In the genomic region with DNA sequence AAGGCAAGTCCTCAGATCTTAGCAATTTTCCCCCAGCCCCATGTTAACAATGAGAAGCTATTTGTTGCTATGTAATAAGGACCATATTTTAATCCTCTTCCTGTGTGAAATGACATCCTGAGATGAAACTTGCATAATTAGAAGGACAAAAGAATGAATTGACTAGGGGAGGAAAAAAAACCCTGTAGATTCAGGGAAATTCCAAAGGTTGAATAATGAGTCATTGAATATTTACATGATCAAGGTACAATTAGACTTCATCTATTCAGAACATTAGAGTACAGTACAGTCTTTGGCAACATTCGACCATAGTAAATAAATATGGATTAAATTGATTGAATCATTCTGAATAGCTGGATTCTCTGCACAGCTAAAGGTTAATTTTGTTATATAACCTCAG, we compare ENCODE assay signal across 1 cellular context.
TF ChIP-seq lines count a peak whose summit lies in the region.

No MANE protein-coding gene starts in this region.

TF ChIP-seq in HepG2, 621 proteins besides CTCF, POLR2A, EP300 and RAD21 (continued from another document and continues in another):
- TF ChIP-seq, protein P1, sequence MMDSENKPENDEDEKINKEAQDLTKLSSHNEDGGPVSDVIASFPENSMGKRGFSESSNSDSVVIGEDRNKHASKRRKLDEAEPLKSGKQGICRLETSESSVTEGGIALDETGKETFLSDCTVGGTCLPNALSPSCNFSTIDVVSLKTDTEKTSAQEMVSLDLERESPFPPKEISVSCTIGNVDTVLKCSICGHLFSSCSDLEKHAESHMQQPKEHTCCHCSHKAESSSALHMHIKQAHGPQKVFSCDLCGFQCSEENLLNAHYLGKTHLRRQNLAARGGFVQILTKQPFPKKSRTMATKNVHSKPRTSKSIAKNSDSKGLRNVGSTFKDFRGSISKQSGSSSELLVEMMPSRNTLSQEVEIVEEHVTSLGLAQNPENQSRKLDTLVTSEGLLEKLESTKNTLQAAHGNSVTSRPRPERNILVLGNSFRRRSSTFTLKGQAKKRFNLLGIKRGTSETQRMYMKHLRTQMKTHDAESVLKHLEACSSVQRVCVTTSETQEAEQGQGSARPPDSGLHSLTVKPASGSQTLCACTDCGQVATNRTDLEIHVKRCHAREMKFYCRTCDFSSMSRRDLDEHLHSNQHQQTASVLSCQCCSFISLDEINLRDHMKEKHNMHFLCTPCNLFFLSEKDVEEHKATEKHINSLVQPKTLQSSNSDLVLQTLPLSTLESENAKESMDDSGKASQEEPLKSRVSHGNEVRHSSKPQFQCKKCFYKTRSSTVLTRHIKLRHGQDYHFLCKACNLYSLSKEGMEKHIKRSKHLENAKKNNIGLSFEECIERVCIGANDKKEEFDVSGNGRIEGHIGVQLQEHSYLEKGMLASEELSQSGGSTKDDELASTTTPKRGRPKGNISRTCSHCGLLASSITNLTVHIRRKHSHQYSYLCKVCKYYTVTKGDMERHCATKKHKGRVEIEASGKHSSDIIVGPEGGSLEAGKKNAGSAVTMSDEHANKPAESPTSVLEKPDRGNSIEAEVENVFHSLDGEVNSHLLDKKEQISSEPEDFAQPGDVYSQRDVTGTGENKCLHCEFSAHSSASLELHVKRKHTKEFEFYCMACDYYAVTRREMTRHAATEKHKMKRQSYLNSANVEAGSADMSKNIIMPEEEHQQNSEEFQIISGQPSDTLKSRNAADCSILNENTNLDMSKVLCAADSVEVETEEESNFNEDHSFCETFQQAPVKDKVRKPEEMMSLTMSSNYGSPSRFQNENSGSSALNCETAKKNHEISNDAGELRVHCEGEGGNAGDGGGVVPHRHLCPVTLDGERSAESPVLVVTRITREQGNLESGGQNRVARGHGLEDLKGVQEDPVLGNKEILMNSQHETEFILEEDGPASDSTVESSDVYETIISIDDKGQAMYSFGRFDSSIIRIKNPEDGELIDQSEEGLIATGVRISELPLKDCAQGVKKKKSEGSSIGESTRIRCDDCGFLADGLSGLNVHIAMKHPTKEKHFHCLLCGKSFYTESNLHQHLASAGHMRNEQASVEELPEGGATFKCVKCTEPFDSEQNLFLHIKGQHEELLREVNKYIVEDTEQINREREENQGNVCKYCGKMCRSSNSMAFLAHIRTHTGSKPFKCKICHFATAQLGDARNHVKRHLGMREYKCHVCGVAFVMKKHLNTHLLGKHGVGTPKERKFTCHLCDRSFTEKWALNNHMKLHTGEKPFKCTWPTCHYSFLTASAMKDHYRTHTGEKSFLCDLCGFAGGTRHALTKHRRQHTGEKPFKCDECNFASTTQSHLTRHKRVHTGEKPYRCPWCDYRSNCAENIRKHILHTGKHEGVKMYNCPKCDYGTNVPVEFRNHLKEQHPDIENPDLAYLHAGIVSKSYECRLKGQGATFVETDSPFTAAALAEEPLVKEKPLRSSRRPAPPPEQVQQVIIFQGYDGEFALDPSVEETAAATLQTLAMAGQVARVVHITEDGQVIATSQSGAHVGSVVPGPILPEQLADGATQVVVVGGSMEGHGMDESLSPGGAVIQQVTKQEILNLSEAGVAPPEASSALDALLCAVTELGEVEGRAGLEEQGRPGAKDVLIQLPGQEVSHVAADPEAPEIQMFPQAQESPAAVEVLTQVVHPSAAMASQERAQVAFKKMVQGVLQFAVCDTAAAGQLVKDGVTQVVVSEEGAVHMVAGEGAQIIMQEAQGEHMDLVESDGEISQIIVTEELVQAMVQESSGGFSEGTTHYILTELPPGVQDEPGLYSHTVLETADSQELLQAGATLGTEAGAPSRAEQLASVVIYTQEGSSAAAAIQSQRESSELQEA (CRISPR knock-in tag; IDR thresholded peaks at IDR 0.05; ENCODE audit: not compliant biosample characterization) = no peak
- no peak for TF ChIP-seq RBAK (CRISPR knock-in tag; IDR thresholded peaks at IDR 0.05)
- no peak for TF ChIP-seq ZNF709 (CRISPR knock-in tag; IDR thresholded peaks at IDR 0.05)
- no peak for TF ChIP-seq FOSL2 (CRISPR knock-in tag; IDR thresholded peaks at IDR 0.05)
- TF ChIP-seq ZFP82 (CRISPR knock-in tag; IDR thresholded peaks at IDR 0.05; ENCODE audit: borderline replicate concordance) = no peak
- no peak for TF ChIP-seq TSC22D2 (CRISPR knock-in tag; IDR thresholded peaks at IDR 0.05; ENCODE audit: borderline replicate concordance)
- TF ChIP-seq ZNF484 (CRISPR knock-in tag; IDR thresholded peaks at IDR 0.05; ENCODE audit: borderline replicate concordance, low read depth) = no peak
- TF ChIP-seq, protein P2, sequence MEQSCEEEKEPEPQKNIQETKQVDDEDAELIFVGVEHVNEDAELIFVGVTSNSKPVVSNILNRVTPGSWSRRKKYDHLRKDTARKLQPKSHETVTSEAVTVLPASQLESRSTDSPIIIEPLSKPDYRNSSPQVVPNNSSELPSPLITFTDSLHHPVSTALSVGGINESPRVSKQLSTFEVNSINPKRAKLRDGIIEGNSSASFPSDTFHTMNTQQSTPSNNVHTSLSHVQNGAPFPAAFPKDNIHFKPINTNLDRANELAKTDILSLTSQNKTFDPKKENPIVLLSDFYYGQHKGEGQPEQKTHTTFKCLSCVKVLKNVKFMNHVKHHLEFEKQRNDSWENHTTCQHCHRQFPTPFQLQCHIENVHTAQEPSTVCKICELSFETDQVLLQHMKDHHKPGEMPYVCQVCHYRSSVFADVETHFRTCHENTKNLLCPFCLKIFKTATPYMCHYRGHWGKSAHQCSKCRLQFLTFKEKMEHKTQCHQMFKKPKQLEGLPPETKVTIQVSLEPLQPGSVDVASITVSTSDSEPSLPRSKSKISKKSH (CRISPR knock-in tag; IDR thresholded peaks at IDR 0.05; ENCODE audit: borderline replicate concordance) = no peak
- no peak for TF ChIP-seq ZNF780A (CRISPR knock-in tag; IDR thresholded peaks at IDR 0.05)
- TF ChIP-seq, protein P3, sequence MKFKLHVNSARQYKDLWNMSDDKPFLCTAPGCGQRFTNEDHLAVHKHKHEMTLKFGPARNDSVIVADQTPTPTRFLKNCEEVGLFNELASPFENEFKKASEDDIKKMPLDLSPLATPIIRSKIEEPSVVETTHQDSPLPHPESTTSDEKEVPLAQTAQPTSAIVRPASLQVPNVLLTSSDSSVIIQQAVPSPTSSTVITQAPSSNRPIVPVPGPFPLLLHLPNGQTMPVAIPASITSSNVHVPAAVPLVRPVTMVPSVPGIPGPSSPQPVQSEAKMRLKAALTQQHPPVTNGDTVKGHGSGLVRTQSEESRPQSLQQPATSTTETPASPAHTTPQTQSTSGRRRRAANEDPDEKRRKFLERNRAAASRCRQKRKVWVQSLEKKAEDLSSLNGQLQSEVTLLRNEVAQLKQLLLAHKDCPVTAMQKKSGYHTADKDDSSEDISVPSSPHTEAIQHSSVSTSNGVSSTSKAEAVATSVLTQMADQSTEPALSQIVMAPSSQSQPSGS (CRISPR knock-in tag; IDR thresholded peaks at IDR 0.05) = no peak
- no peak for TF ChIP-seq NRL (CRISPR knock-in tag; IDR thresholded peaks at IDR 0.05; ENCODE audit: borderline replicate concordance)
- TF ChIP-seq XBP1 (CRISPR knock-in tag; IDR thresholded peaks at IDR 0.05) = no peak
- TF ChIP-seq TCF7 (IDR thresholded peaks at IDR 0.05; ENCODE audit: low read depth) = peak; percentile 41; the same call in 1 of the 2 replicates
- TF ChIP-seq, protein P4, sequence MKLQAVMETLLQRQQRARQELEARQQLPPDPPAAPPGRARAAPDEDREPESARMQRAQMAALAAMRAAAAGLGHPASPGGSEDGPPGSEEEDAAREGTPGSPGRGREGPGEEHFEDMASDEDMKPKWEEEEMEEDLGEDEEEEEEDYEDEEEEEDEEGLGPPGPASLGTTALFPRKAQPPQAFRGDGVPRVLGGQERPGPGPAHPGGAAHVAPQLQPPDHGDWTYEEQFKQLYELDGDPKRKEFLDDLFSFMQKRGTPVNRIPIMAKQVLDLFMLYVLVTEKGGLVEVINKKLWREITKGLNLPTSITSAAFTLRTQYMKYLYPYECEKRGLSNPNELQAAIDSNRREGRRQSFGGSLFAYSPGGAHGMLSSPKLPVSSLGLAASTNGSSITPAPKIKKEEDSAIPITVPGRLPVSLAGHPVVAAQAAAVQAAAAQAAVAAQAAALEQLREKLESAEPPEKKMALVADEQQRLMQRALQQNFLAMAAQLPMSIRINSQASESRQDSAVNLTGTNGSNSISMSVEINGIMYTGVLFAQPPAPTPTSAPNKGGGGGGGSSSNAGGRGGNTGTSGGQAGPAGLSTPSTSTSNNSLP (IDR thresholded peaks at IDR 0.05; ENCODE audit: low read depth, low read length) = peak; percentile 95
- peak; percentile 59; the same call in 1 of the 2 replicates for TF ChIP-seq ELF3 (CRISPR knock-in tag; IDR thresholded peaks at IDR 0.05)
- TF ChIP-seq ZSCAN9 (CRISPR knock-in tag; IDR thresholded peaks at IDR 0.05; ENCODE audit: borderline replicate concordance) = no peak
- no peak for TF ChIP-seq RFX5 (IDR thresholded peaks at IDR 0.05; ENCODE audit: low read depth, low read length)
- TF ChIP-seq PCBP2 (optimal IDR thresholded peaks at IDR 0.05; ENCODE audit: low read depth, low read length, poor library complexity, severe bottlenecking) = no peak
- peak; percentile 69 for TF ChIP-seq KAT2B (IDR thresholded peaks at IDR 0.05; ENCODE audit: borderline replicate concordance, low read depth, low read length)
- no peak for TF ChIP-seq HOXA9 (CRISPR knock-in tag; IDR thresholded peaks at IDR 0.05; ENCODE audit: borderline replicate concordance)
- no peak for TF ChIP-seq MTA3 (CRISPR knock-in tag; IDR thresholded peaks at IDR 0.05)
- TF ChIP-seq ZNF17 (CRISPR knock-in tag; IDR thresholded peaks at IDR 0.05) = no peak
- TF ChIP-seq CEBPB (IDR thresholded peaks at IDR 0.05; ENCODE audit: borderline replicate concordance, low read depth, low read length) = peak; percentile 39; the same call in 1 of the 2 replicates
- TF ChIP-seq, protein P5, sequence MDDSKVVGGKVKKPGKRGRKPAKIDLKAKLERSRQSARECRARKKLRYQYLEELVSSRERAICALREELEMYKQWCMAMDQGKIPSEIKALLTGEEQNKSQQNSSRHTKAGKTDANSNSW (CRISPR knock-in tag; IDR thresholded peaks at IDR 0.05; ENCODE audit: borderline replicate concordance) = no peak
- TF ChIP-seq ZNF850 (CRISPR knock-in tag; conservative IDR thresholded peaks at IDR 0.05) = no peak
- TF ChIP-seq, protein P6, sequence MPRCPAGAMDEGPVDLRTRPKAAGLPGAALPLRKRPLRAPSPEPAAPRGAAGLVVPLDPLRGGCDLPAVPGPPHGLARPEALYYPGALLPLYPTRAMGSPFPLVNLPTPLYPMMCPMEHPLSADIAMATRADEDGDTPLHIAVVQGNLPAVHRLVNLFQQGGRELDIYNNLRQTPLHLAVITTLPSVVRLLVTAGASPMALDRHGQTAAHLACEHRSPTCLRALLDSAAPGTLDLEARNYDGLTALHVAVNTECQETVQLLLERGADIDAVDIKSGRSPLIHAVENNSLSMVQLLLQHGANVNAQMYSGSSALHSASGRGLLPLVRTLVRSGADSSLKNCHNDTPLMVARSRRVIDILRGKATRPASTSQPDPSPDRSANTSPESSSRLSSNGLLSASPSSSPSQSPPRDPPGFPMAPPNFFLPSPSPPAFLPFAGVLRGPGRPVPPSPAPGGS (CRISPR knock-in tag; IDR thresholded peaks at IDR 0.05) = no peak
- no peak for TF ChIP-seq ZBTB7B (CRISPR knock-in tag; IDR thresholded peaks at IDR 0.05)
- peak; percentile 53 for TF ChIP-seq MED8 (CRISPR knock-in tag; IDR thresholded peaks at IDR 0.05; ENCODE audit: insufficient replicate concordance)
- no peak for TF ChIP-seq ZNF441 (CRISPR knock-in tag; IDR thresholded peaks at IDR 0.05; ENCODE audit: borderline replicate concordance)
- peak; percentile 61 for TF ChIP-seq RARA (CRISPR knock-in tag; IDR thresholded peaks at IDR 0.05)
- no peak for TF ChIP-seq ZNF605 (CRISPR knock-in tag; IDR thresholded peaks at IDR 0.05)
- TF ChIP-seq, protein P7, sequence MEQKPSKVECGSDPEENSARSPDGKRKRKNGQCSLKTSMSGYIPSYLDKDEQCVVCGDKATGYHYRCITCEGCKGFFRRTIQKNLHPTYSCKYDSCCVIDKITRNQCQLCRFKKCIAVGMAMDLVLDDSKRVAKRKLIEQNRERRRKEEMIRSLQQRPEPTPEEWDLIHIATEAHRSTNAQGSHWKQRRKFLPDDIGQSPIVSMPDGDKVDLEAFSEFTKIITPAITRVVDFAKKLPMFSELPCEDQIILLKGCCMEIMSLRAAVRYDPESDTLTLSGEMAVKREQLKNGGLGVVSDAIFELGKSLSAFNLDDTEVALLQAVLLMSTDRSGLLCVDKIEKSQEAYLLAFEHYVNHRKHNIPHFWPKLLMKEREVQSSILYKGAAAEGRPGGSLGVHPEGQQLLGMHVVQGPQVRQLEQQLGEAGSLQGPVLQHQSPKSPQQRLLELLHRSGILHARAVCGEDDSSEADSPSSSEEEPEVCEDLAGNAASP (CRISPR knock-in tag; IDR thresholded peaks at IDR 0.05; ENCODE audit: borderline replicate concordance) = no peak
- TF ChIP-seq ZNF772 (CRISPR knock-in tag; IDR thresholded peaks at IDR 0.05) = no peak
- TF ChIP-seq IRF2 (CRISPR knock-in tag; IDR thresholded peaks at IDR 0.05) = peak; percentile 9; the same call in 1 of the 2 replicates
- TF ChIP-seq SPEN (CRISPR knock-in tag; IDR thresholded peaks at IDR 0.05; ENCODE audit: low read depth) = no peak
- no peak for TF ChIP-seq ZNF101 (CRISPR knock-in tag; IDR thresholded peaks at IDR 0.05; ENCODE audit: borderline replicate concordance, low read depth)
- TF ChIP-seq ISL2 (CRISPR knock-in tag; IDR thresholded peaks at IDR 0.05) = peak; percentile 52; the same call in 1 of the 2 replicates
- no peak for TF ChIP-seq ZKSCAN1 (IDR thresholded peaks at IDR 0.05; ENCODE audit: low read length)
- no peak for TF ChIP-seq ELF1 (CRISPR knock-in tag; IDR thresholded peaks at IDR 0.05)
- no peak for TF ChIP-seq MXD4 (CRISPR knock-in tag; IDR thresholded peaks at IDR 0.05)
- TF ChIP-seq, protein P8, sequence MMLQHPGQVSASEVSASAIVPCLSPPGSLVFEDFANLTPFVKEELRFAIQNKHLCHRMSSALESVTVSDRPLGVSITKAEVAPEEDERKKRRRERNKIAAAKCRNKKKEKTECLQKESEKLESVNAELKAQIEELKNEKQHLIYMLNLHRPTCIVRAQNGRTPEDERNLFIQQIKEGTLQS (CRISPR knock-in tag; IDR thresholded peaks at IDR 0.05) = peak; percentile 55; the same call in 1 of the 2 replicates
- TF ChIP-seq MED13 (CRISPR knock-in tag; IDR thresholded peaks at IDR 0.05) = peak; percentile 69; the same call in 1 of the 2 replicates
- TF ChIP-seq, protein P9, sequence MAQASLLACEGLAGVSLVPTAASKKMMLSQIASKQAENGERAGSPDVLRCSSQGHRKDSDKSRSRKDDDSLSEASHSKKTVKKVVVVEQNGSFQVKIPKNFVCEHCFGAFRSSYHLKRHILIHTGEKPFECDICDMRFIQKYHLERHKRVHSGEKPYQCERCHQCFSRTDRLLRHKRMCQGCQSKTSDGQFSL (CRISPR knock-in tag; IDR thresholded peaks at IDR 0.05) = no peak
- TF ChIP-seq RXRB (CRISPR knock-in tag; IDR thresholded peaks at IDR 0.05; ENCODE audit: borderline replicate concordance) = peak; percentile 46; the same call in 1 of the 2 replicates
- no peak for TF ChIP-seq FLYWCH1 (CRISPR knock-in tag; IDR thresholded peaks at IDR 0.05)
- TF ChIP-seq, protein P10, sequence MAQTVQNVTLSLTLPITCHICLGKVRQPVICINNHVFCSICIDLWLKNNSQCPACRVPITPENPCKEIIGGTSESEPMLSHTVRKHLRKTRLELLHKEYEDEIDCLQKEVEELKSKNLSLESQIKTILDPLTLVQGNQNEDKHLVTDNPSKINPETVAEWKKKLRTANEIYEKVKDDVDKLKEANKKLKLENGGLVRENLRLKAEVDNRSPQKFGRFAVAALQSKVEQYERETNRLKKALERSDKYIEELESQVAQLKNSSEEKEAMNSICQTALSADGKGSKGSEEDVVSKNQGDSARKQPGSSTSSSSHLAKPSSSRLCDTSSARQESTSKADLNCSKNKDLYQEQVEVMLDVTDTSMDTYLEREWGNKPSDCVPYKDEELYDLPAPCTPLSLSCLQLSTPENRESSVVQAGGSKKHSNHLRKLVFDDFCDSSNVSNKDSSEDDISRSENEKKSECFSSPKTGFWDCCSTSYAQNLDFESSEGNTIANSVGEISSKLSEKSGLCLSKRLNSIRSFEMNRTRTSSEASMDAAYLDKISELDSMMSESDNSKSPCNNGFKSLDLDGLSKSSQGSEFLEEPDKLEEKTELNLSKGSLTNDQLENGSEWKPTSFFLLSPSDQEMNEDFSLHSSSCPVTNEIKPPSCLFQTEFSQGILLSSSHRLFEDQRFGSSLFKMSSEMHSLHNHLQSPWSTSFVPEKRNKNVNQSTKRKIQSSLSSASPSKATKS (CRISPR knock-in tag; IDR thresholded peaks at IDR 0.05) = no peak
